Comparison of ENCODE assay signal across 23 cellular contexts in the genomic region with DNA sequence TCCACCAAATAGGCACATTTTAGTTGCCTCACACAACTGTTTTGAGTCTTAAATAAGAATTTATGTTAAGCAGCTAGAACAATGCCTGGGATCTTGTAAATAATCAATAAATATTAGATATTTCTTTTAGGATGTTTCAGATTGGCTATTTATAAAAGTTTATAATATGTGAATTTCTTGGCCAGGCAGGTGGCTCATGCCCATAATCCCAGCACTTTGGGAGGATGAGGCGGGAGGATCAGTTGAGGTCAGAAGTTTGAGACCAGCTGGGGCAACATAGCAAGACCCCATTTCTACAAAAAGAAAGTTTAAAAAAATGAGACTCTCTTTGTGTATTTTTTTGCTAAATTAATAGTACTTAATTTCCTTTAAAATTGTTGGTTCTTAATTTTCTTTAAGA. TPM values are rescaled to one million over a fixed set of nuclear protein-coding genes. Genes with fewer than 3 reads are reported as not detected.
DNase-seq lines count a peak whose midpoint lies in the region; ATAC-seq, FAIRE-seq and TF ChIP-seq lines count a peak whose summit lies in the region.
"Had no signal": no experiment of that assay in that cellular context is flagged by ENCODE, and none has a peak within 500 bp of the region (broad histone marks: within the 10 kb centered on the region; RNA-seq: fewer than 3 reads in every experiment).

No MANE protein-coding gene starts in this region.

- CTCF ChIA-PET in WTC11 (lab: Charles Lee) (no interaction called here), K562 (lab: Yijun Ruan, JAX; ENCODE audit: low intra/inter-chr PET ratio) (no interaction called here), T-cell (lab: Charles Lee) (no interaction called here)

- no peak overlapping the region for H3K9ac ChIP-seq in K562 (ENCODE audit: insufficient read depth in 1 of 2, low read depth in 2 of 2, low read length in 2 of 2)
- H3K9ac ChIP-seq: BLaER1, GM23248 had no signal

- H3K4me2 ChIP-seq in K562 (ENCODE audit: insufficient read depth, low read length): no peak overlapping the region
- H3K4me2 ChIP-seq: BLaER1 had no signal

- in situ Hi-C loops in K562 (cut with MboI): no loop called here

- DNase-seq in activated T-cell treated with anti-CD3 and anti-CD28 coated beads, Interleukin-2, amount 50 U/mL, for 72 hours: no peak
- DNase-seq in activated T-cell treated with anti-CD3 and anti-CD28 coated beads for 4 hours (no peak), WTC11 (ENCODE audit: low spot score) (no peak), K562 (ENCODE audit: extremely low read depth in 1 of 4, low spot score in 3 of 4) (no peak), NCI-H446 treated with DMSO at 0.1 percent for 48 hours (lab: John Stamatoyannopoulos, UW) (no peak), T-cell (no peak), GM12891 (ENCODE audit: insufficient read length, low spot score) (no peak)
- DNase-seq: Caco-2; CD8-positive, alpha-beta T cell; DMS153; DND-41; GM23248; H7; HCEC 1CT had no signal

- no peak overlapping the region for H3K27ac ChIP-seq in K562 (ENCODE audit: extremely low read depth, low read depth, low read length)
- H3K27ac ChIP-seq: 22Rv1, BLaER1, C4-2B, GM23248 had no signal

- H3K79me2 ChIP-seq in K562 (ENCODE audit: control insufficient read depth, insufficient read depth, low read length): no peaks in the 10 kb centered on the region

- peaks cover 0 to 3% of the 10 kb centered on the region in 2 donors for H3K36me3 Mint-ChIP-seq in activated T-cell treated with anti-CD3 and anti-CD28 coated beads, Interleukin-2, amount 50 U/mL, for 72 hours (ENCODE audit: insufficient read depth in 2 of 2)
- H3K36me3 Mint-ChIP-seq in WTC11 (peaks cover 2% of the 10 kb centered on the region; the same call in 1 of the 2 replicates), T-cell (peaks cover 8% of the 10 kb centered on the region)

- ATAC-seq in activated T-cell treated with anti-CD3 and anti-CD28 coated beads, Interleukin-2, amount 50 U/mL, for 72 hours (replicated peaks in 1 of 2): no peak
- ATAC-seq in WTC11 (no peak), K562 (no peak), T-cell (replicated peaks in 1 of 4) (no peak)
- ATAC-seq: CD8-positive, alpha-beta T cell had no signal

- no peaks in the 10 kb centered on the region for H4K20me1 ChIP-seq in K562 (replicated peaks; ENCODE audit: control insufficient read depth, insufficient read depth, low read length)
- H4K20me1 ChIP-seq: BLaER1 had no signal

- H3K9me1 ChIP-seq in K562 (ENCODE audit: control insufficient read depth, insufficient read depth, low read length): no peaks in the 10 kb centered on the region

- H3K27ac Mint-ChIP-seq in activated T-cell treated with anti-CD3 and anti-CD28 coated beads, Interleukin-2, amount 50 U/mL, for 72 hours: peak overlapping the region; percentile 1
- no peak overlapping the region for H3K27ac Mint-ChIP-seq in WTC11
- H3K27ac Mint-ChIP-seq in T-cell: no peak overlapping the region
- H3K27ac Mint-ChIP-seq: B cell had no signal

- TF ChIP-seq EP300 in K562 (IDR thresholded peaks at IDR 0.05; ENCODE audit: low read length): no peak

- no peaks in the 10 kb centered on the region for H3K9me3 ChIP-seq in K562 (replicated peaks; ENCODE audit: control insufficient read depth, insufficient read depth, low read depth, low read length)
- H3K9me3 ChIP-seq: BLaER1, Caco-2 had no signal

- H3K4me1 Mint-ChIP-seq in activated T-cell treated with anti-CD3 and anti-CD28 coated beads, Interleukin-2, amount 50 U/mL, for 72 hours (ENCODE audit: low read depth): peaks cover 25% of the 10 kb centered on the region
- H3K4me1 Mint-ChIP-seq in WTC11 (no peaks in the 10 kb centered on the region), T-cell (peaks cover 5 to 6% (median 6%) of the 10 kb centered on the region in 3 donors)
- H3K4me1 Mint-ChIP-seq: B cell had no signal

- BruUV-seq in K562 (replicated peaks; lab: Mats Ljungman, UMichigan): no TSS peak

- peaks cover 0 to 29% of the 10 kb centered on the region in 2 experiments; a peak in 3 of 5 replicates for H3K4me1 ChIP-seq in K562 (replicated peaks in 1 of 2; ENCODE audit: control insufficient read depth in 2 of 2, insufficient read depth in 2 of 2, low read length in 2 of 2)
- H3K4me1 ChIP-seq: BLaER1 had no signal

- H3K4me3 Mint-ChIP-seq in activated T-cell treated with anti-CD3 and anti-CD28 coated beads, Interleukin-2, amount 50 U/mL, for 72 hours: no peak overlapping the region
- H3K4me3 Mint-ChIP-seq in WTC11: no peak overlapping the region
- H3K4me3 Mint-ChIP-seq in T-cell: no peak overlapping the region
- H3K4me3 Mint-ChIP-seq: B cell; CD8-positive, alpha-beta T cell had no signal

- no peak for TF ChIP-seq RAD21 in K562 (CRISPR knock-in tag; conservative IDR thresholded peaks at IDR 0.05 in 1 of 2, IDR thresholded peaks at IDR 0.05 in 1 of 2)

- H3K4me3 ChIP-seq in K562: no peak overlapping the region
- H3K4me3 ChIP-seq: BLaER1, GM23248 had no signal

- no peak for FAIRE-seq in K562 (lab: Jason Lieb, UNC)
- FAIRE-seq in GM12891 (lab: Jason Lieb, UNC): no peak
- FAIRE-seq: A204.1, G401.6, GM19239, H1 had no signal

- POLR2A ChIA-PET in WTC11 (lab: Charles Lee): no interaction called here
- POLR2A ChIA-PET in K562 (lab: Yijun Ruan, JAX): interaction anchor here (0.7 to 1.5 kb wide), 4 partner anchors 14 to 27 kb away, joined by 3 to 6 read pairs (median 3); no protein-coding TSS in a partner anchor
- POLR2A ChIA-PET in T-cell (lab: Charles Lee): no interaction called here

- intact Hi-C loops in K562 (cut with micrococcal nuclease): no loop called here

- H3K36me3 ChIP-seq in K562 (ENCODE audit: control insufficient read depth, insufficient read depth, low read length): peaks cover 17% of the 10 kb centered on the region; the same call in 2 of the 3 replicates

- no peaks in the 10 kb centered on the region for H3K27me3 Mint-ChIP-seq in activated T-cell treated with anti-CD3 and anti-CD28 coated beads, Interleukin-2, amount 50 U/mL, for 72 hours (ENCODE audit: low read depth)
- H3K27me3 Mint-ChIP-seq in WTC11 (ENCODE audit: low read depth): no peaks in the 10 kb centered on the region
- no peaks in the 10 kb centered on the region for H3K27me3 Mint-ChIP-seq in T-cell
- H3K27me3 Mint-ChIP-seq: B cell; CD4-positive, CD25-positive, alpha-beta regulatory T cell had no signal

- H3K27me3 ChIP-seq in K562 (ENCODE audit: control insufficient read depth in 2 of 2, insufficient read depth in 2 of 2, low read length in 2 of 2): no peaks in the 10 kb centered on the region
- H3K27me3 ChIP-seq: BLaER1 had no signal

- WGBS in K562 (ENCODE audit: insufficient coverage, low coverage, missing lambda C conversion rate): 92% methylated on average over 1 of the region's 1 CpG

- no peaks in the 10 kb centered on the region for H3K9me3 Mint-ChIP-seq in activated T-cell treated with anti-CD3 and anti-CD28 coated beads, Interleukin-2, amount 50 U/mL, for 72 hours
- H3K9me3 Mint-ChIP-seq in WTC11 (no peaks in the 10 kb centered on the region), T-cell (no peaks in the 10 kb centered on the region)
- H3K9me3 Mint-ChIP-seq: CD4-positive, CD25-positive, alpha-beta regulatory T cell; CD8-positive, alpha-beta T cell had no signal

- TF ChIP-seq POLR2A in K562 (conservative IDR thresholded peaks at IDR 0.05) (no peak), GM12891 (IDR thresholded peaks at IDR 0.05; ENCODE audit: low read depth, low read length) (no peak)

- no peak for TF ChIP-seq CTCF in WTC11 (IDR thresholded peaks at IDR 0.05)
- no peak for TF ChIP-seq CTCF in K562 (IDR thresholded peaks at IDR 0.05 in 2 of 3, conservative IDR thresholded peaks at IDR 0.05 in 1 of 3; ENCODE audit: insufficient read depth in 2 of 3, low read depth in 1 of 3, low read length in 3 of 3)

- no peak overlapping the region for H2AFZ ChIP-seq in K562 (ENCODE audit: low read depth, low read length)
- H2AFZ ChIP-seq: GM23248 had no signal

RNA-seq across cellular contexts. Expression of a gene that starts 21.8 kb away (rescaled TPM):
- total RNA-seq in activated T-cell treated with anti-CD3 and anti-CD28 coated beads, Interleukin-2, amount 50 U/mL, for 72 hours: 10 to 100 TPM in 1 of 2 donors, 1 to 10 TPM in 1; 8.5 to 12.1 TPM
- 29.8 to 38.5 TPM (median 33.0 TPM) in 3 replicates for total RNA-seq in WTC11 (2021)
- 22.1 and 29.4 TPM in 2 replicates for total RNA-seq in K562 (2011; cell fraction: chromatin; rRNA removed; ENCODE audit: low replicate concordance)
- total RNA-seq in K562 (2011; cell fraction: nucleolus; rRNA removed): 20.8 and 24.9 TPM in 2 replicates
- 25.6 and 31.2 TPM in 2 replicates for total RNA-seq in K562 (2011; cell fraction: nucleoplasm; rRNA removed)
- 13.9 and 15.5 TPM in 2 replicates for total RNA-seq in K562 (2014; rRNA removed)
- 17.8 and 19.7 TPM in 2 replicates for total RNA-seq in K562 (2014; rRNA removed; fragmentation: Illumina TruSeq; extraction: Trizol)
- 5.8 and 6.2 TPM in 2 replicates for total RNA-seq in K562 (2015; rRNA removed; fragmentation: Illumina TruSeq; extraction: Trizol)
- total RNA-seq in K562 (2021): 12.5 and 13.1 TPM in 2 replicates
- 75.0 and 107 TPM in 2 replicates for polyA plus RNA-seq in K562 (2011; rRNA removed)
- polyA plus RNA-seq in K562 (2011; cell fraction: cytosol; rRNA removed): 64.8 and 102 TPM in 2 replicates
- polyA plus RNA-seq in K562 (2011; cell fraction: nucleus; rRNA removed): 27.6 and 70.1 TPM in 2 replicates
- polyA plus RNA-seq in K562 (2012): 19.8 and 63.2 TPM in 2 replicates
- polyA plus RNA-seq in K562 (2014; fragmentation: Illumina TruSeq; extraction: Trizol): 20.3 and 21.9 TPM in 2 replicates
- 10 to 100 TPM; 23.2 to 26.7 TPM for polyA plus RNA-seq in K562 (2014; fragmentation: Nextera tagmentation; extraction: Ambion mirVana)
- 11.7 and 13.4 TPM in 2 replicates for polyA plus RNA-seq in K562 (2014; rRNA removed)
- polyA minus RNA-seq in K562 (2011; rRNA and poly(A)+ RNA removed): 63.5 and 97.5 TPM in 2 replicates
- 36.9 and 46.0 TPM in 2 replicates for polyA minus RNA-seq in K562 (2011; cell fraction: cytosol; rRNA and poly(A)+ RNA removed)
- polyA minus RNA-seq in K562 (2011; cell fraction: nucleus; rRNA and poly(A)+ RNA removed): 10.5 and 31.0 TPM in 2 replicates
- 1 to 10 TPM in 3 of 5 donors, under 1 TPM in 2; 0.62 to 2.6 (median 1.1) TPM for total RNA-seq in T-cell
- polyA plus RNA-seq in GM12891 (2012; ENCODE audit: low read depth, missing spikeins): 1.5 TPM

RNA-seq across cellular contexts. Expression of a gene that starts 33.0 kb away (rescaled TPM):
- total RNA-seq in activated T-cell treated with anti-CD3 and anti-CD28 coated beads, Interleukin-2, amount 50 U/mL, for 72 hours: 10 to 100 TPM; 65.7 to 71.3 TPM
- total RNA-seq in WTC11 (2021) (108 to 133 TPM (median 123 TPM) in 3 replicates), K562 (2014; rRNA removed) (32.8 and 34.6 TPM in 2 replicates), K562 (2014; rRNA removed; fragmentation: Illumina TruSeq; extraction: Trizol) (54.0 and 62.1 TPM in 2 replicates), K562 (2015; rRNA removed; fragmentation: Illumina TruSeq; extraction: Trizol) (54.3 and 60.0 TPM in 2 replicates), K562 (2021) (69.1 and 70.7 TPM in 2 replicates), T-cell (10 to 100 TPM; 41.6 to 66.9 (median 54.7) TPM)
- total RNA-seq in K562 (2011; cell fraction: chromatin; rRNA removed; ENCODE audit: low replicate concordance): 25.9 and 27.2 TPM in 2 replicates
- total RNA-seq in K562 (2011; cell fraction: nucleolus; rRNA removed): 12.0 and 12.2 TPM in 2 replicates
- 19.9 and 28.7 TPM in 2 replicates for total RNA-seq in K562 (2011; cell fraction: nucleoplasm; rRNA removed)
- polyA plus RNA-seq in K562 (2011; rRNA removed) (64.3 and 69.8 TPM in 2 replicates), K562 (2014; fragmentation: Illumina TruSeq; extraction: Trizol) (46.3 and 50.1 TPM in 2 replicates), K562 (2014; fragmentation: Nextera tagmentation; extraction: Ambion mirVana) (1 to 10 TPM; 7.8 to 8.5 TPM), K562 (2014; rRNA removed) (34.1 and 39.2 TPM in 2 replicates)
- 17.7 and 26.3 TPM in 2 replicates for polyA plus RNA-seq in K562 (2011; cell fraction: cytosol; rRNA removed)
- polyA plus RNA-seq in K562 (2011; cell fraction: nucleus; rRNA removed): 19.2 and 24.4 TPM in 2 replicates
- polyA plus RNA-seq in K562 (2012): 42.1 and 56.5 TPM in 2 replicates
- polyA minus RNA-seq in K562 (2011; rRNA and poly(A)+ RNA removed): 49.5 and 51.2 TPM in 2 replicates
- polyA minus RNA-seq in K562 (2011; cell fraction: cytosol; rRNA and poly(A)+ RNA removed): 23.7 and 30.0 TPM in 2 replicates
- polyA minus RNA-seq in K562 (2011; cell fraction: nucleus; rRNA and poly(A)+ RNA removed): 11.0 and 18.7 TPM in 2 replicates
- 62.5 TPM for polyA plus RNA-seq in GM12891 (2012; ENCODE audit: low read depth, missing spikeins)

RNA-seq across cellular contexts. Expression of a gene that starts 41.4 kb away (rescaled TPM):
- 10 to 100 TPM; 19.7 to 30.4 TPM for total RNA-seq in activated T-cell treated with anti-CD3 and anti-CD28 coated beads, Interleukin-2, amount 50 U/mL, for 72 hours
- total RNA-seq in WTC11 (2021) (6.6 to 7.8 TPM (median 6.8 TPM) in 3 replicates), K562 (2014; rRNA removed) (21.1 and 33.9 TPM in 2 replicates), K562 (2014; rRNA removed; fragmentation: Illumina TruSeq; extraction: Trizol) (24.7 and 25.8 TPM in 2 replicates), K562 (2015; rRNA removed; fragmentation: Illumina TruSeq; extraction: Trizol) (20.9 and 22.1 TPM in 2 replicates), K562 (2021) (24.6 and 25.1 TPM in 2 replicates), T-cell (10 to 100 TPM; 28.7 to 46.8 (median 35.1) TPM)
- 34.6 and 42.7 TPM in 2 replicates for total RNA-seq in K562 (2011; cell fraction: chromatin; rRNA removed; ENCODE audit: low replicate concordance)
- 39.7 and 40.9 TPM in 2 replicates for total RNA-seq in K562 (2011; cell fraction: nucleolus; rRNA removed)
- total RNA-seq in K562 (2011; cell fraction: nucleoplasm; rRNA removed): 44.7 and 64.3 TPM in 2 replicates
- polyA plus RNA-seq in K562 (2011; rRNA removed) (48.1 and 53.4 TPM in 2 replicates), K562 (2014; fragmentation: Illumina TruSeq; extraction: Trizol) (23.3 and 26.6 TPM in 2 replicates), K562 (2014; fragmentation: Nextera tagmentation; extraction: Ambion mirVana) (10 to 100 TPM; 23.6 to 30.6 TPM), K562 (2014; rRNA removed) (38.0 and 56.9 TPM in 2 replicates)
- polyA plus RNA-seq in K562 (2011; cell fraction: cytosol; rRNA removed): 45.7 and 51.0 TPM in 2 replicates
- 104 and 138 TPM in 2 replicates for polyA plus RNA-seq in K562 (2011; cell fraction: nucleus; rRNA removed)
- 19.2 and 29.0 TPM in 2 replicates for polyA plus RNA-seq in K562 (2012)
- 26.3 and 29.4 TPM in 2 replicates for polyA minus RNA-seq in K562 (2011; rRNA and poly(A)+ RNA removed)
- 14.8 and 17.8 TPM in 2 replicates for polyA minus RNA-seq in K562 (2011; cell fraction: cytosol; rRNA and poly(A)+ RNA removed)
- polyA minus RNA-seq in K562 (2011; cell fraction: nucleus; rRNA and poly(A)+ RNA removed): 12.9 and 15.8 TPM in 2 replicates
- 16.2 TPM for polyA plus RNA-seq in GM12891 (2012; ENCODE audit: low read depth, missing spikeins)

RNA-seq across cellular contexts. Expression of a gene that starts 54.1 kb away (rescaled TPM):
- total RNA-seq in activated T-cell treated with anti-CD3 and anti-CD28 coated beads, Interleukin-2, amount 50 U/mL, for 72 hours: 10 to 100 TPM; 47.4 to 49.9 TPM
- 103 to 114 TPM (median 110 TPM) in 3 replicates for total RNA-seq in WTC11 (2021)
- 121 and 156 TPM in 2 replicates for total RNA-seq in K562 (2011; cell fraction: chromatin; rRNA removed; ENCODE audit: low replicate concordance)
- 140 and 161 TPM in 2 replicates for total RNA-seq in K562 (2011; cell fraction: nucleolus; rRNA removed)
- 154 and 165 TPM in 2 replicates for total RNA-seq in K562 (2011; cell fraction: nucleoplasm; rRNA removed)
- 52.9 and 60.2 TPM in 2 replicates for total RNA-seq in K562 (2014; rRNA removed)
- total RNA-seq in K562 (2014; rRNA removed; fragmentation: Illumina TruSeq; extraction: Trizol): 70.5 and 80.5 TPM in 2 replicates
- total RNA-seq in K562 (2015; rRNA removed; fragmentation: Illumina TruSeq; extraction: Trizol): 51.7 and 54.3 TPM in 2 replicates
- total RNA-seq in K562 (2021): 43.5 and 50.6 TPM in 2 replicates
- polyA plus RNA-seq in K562 (2011; rRNA removed): 162 and 172 TPM in 2 replicates
- 68.0 and 106 TPM in 2 replicates for polyA plus RNA-seq in K562 (2011; cell fraction: cytosol; rRNA removed)
- polyA plus RNA-seq in K562 (2011; cell fraction: nucleus; rRNA removed): 84.5 and 118 TPM in 2 replicates
- 40.9 and 52.4 TPM in 2 replicates for polyA plus RNA-seq in K562 (2012)
- polyA plus RNA-seq in K562 (2014; fragmentation: Illumina TruSeq; extraction: Trizol): 72.3 and 78.6 TPM in 2 replicates
- 100 to 1,000 TPM; 101 to 116 TPM for polyA plus RNA-seq in K562 (2014; fragmentation: Nextera tagmentation; extraction: Ambion mirVana)
- 65.5 and 77.0 TPM in 2 replicates for polyA plus RNA-seq in K562 (2014; rRNA removed)
- polyA minus RNA-seq in K562 (2011; rRNA and poly(A)+ RNA removed): 125 and 131 TPM in 2 replicates
- 82.0 and 107 TPM in 2 replicates for polyA minus RNA-seq in K562 (2011; cell fraction: cytosol; rRNA and poly(A)+ RNA removed)
- polyA minus RNA-seq in K562 (2011; cell fraction: nucleus; rRNA and poly(A)+ RNA removed): 38.6 and 73.9 TPM in 2 replicates
- 10 to 100 TPM; 26.1 to 44.2 (median 40.0) TPM for total RNA-seq in T-cell
- 31.8 TPM for polyA plus RNA-seq in GM12891 (2012; ENCODE audit: low read depth, missing spikeins)
